Comparison of ENCODE assay signal across 16 cellular contexts in genomic region chrX:136057567-136057966, GRCh38.
DNase-seq lines count a peak whose midpoint lies in the region; ATAC-seq, FAIRE-seq and TF ChIP-seq lines count a peak whose summit lies in the region.
"Had no signal": no experiment of that assay in that cellular context is flagged by ENCODE, and none has a peak within 500 bp of the region (broad histone marks: within the 10 kb centered on the region; RNA-seq: fewer than 3 reads in every experiment).

No MANE protein-coding gene starts in this region.

- no peaks in the 10 kb centered on the region for H3K36me3 Mint-ChIP-seq in activated CD4-positive, alpha-beta T cell treated with anti-CD3 and anti-CD28 coated beads, Interleukin-2, amount 10 ng/mL, durations not matched to agents 7 days and 5 days (ENCODE audit: low read depth)
- H3K36me3 Mint-ChIP-seq in chondrocyte (ENCODE audit: low read depth) = no peaks in the 10 kb centered on the region
- H3K36me3 Mint-ChIP-seq: CD8-positive, alpha-beta memory T cell; IgD-negative memory B cell had no signal

- H3K4me1 ChIP-seq in pancreas = no peaks in the 10 kb centered on the region
- H3K4me1 ChIP-seq in uterus = no peaks in the 10 kb centered on the region

- no peaks in the 10 kb centered on the region for H3K36me3 ChIP-seq in pancreas
- H3K36me3 ChIP-seq in uterus = no peaks in the 10 kb centered on the region

- H3K4me1 Mint-ChIP-seq in activated CD4-positive, alpha-beta T cell treated with anti-CD3 and anti-CD28 coated beads, Interleukin-2, amount 10 ng/mL, durations not matched to agents 7 days and 5 days = peaks cover 20% of the 10 kb centered on the region
- peaks cover 54% of the 10 kb centered on the region for H3K4me1 Mint-ChIP-seq in chondrocyte (ENCODE audit: low read depth)
- H3K4me1 Mint-ChIP-seq: IgD-negative memory B cell had no signal

- POLR2A ChIA-PET in activated CD4-positive, alpha-beta T cell treated with anti-CD3 and anti-CD28 coated beads, Interleukin-2, amount 10 ng/mL, durations not matched to agents 7 days and 5 days (lab: Charles Lee) = no interaction called here

- WGBS in pancreas, 2 donors = 58 to 64% methylated on average over 4 of the region's 4 CpGs

- peak; percentile 56 for FAIRE-seq in pancreas (lab: Jason Lieb, UNC)
- FAIRE-seq: H54 had no signal

- intact Hi-C loops in pancreas (cut with DNase I) (no loop called here), uterus (cut with DNase I; ENCODE audit: low total_unique reads) (no loop called here)

- peaks cover 0 to 5% (median 0%) of the 10 kb centered on the region in 4 donors for H3K27me3 ChIP-seq in pancreas
- H3K27me3 ChIP-seq in uterus = no peaks in the 10 kb centered on the region

- H3K9me3 Mint-ChIP-seq in activated CD4-positive, alpha-beta T cell treated with anti-CD3 and anti-CD28 coated beads, Interleukin-2, amount 10 ng/mL, durations not matched to agents 7 days and 5 days = no peaks in the 10 kb centered on the region
- H3K9me3 Mint-ChIP-seq in chondrocyte (ENCODE audit: low read depth) = peaks cover 5% of the 10 kb centered on the region
- H3K9me3 Mint-ChIP-seq: CD8-positive, alpha-beta memory T cell; IgD-negative memory B cell had no signal

- no peaks in the 10 kb centered on the region for H3K27me3 Mint-ChIP-seq in activated CD4-positive, alpha-beta T cell treated with anti-CD3 and anti-CD28 coated beads, Interleukin-2, amount 10 ng/mL, durations not matched to agents 7 days and 5 days
- H3K27me3 Mint-ChIP-seq in chondrocyte (ENCODE audit: low read depth) = no peaks in the 10 kb centered on the region

- TF ChIP-seq CTCF in chondrocyte (IDR thresholded peaks at IDR 0.05) = no peak
- TF ChIP-seq CTCF in pancreas (IDR thresholded peaks at IDR 0.05) = no peak
- TF ChIP-seq CTCF in uterus (IDR thresholded peaks at IDR 0.05) = no peak

- H3K9me3 ChIP-seq in pancreas (no peaks in the 10 kb centered on the region), uterus (no peaks in the 10 kb centered on the region)

- H3K27ac Mint-ChIP-seq in activated CD4-positive, alpha-beta T cell treated with anti-CD3 and anti-CD28 coated beads, Interleukin-2, amount 10 ng/mL, durations not matched to agents 7 days and 5 days = peak overlapping the region; percentile 90
- H3K27ac Mint-ChIP-seq in chondrocyte (ENCODE audit: unreplicated experiment) = peak overlapping the region; percentile 95
- H3K27ac Mint-ChIP-seq: IgD-negative memory B cell had no signal

- H3K27ac ChIP-seq in pancreas (no peak overlapping the region), uterus (peak overlapping the region; percentile 84 to 91)
- H3K27ac ChIP-seq: 22Rv1 had no signal

- TF ChIP-seq POLR2A in uterus (IDR thresholded peaks at IDR 0.05) = no peak

- CTCF ChIA-PET in activated CD4-positive, alpha-beta T cell treated with anti-CD3 and anti-CD28 coated beads, Interleukin-2, amount 10 ng/mL, durations not matched to agents 7 days and 5 days (lab: Charles Lee) = interaction anchor here (1.8 kb wide), 1 partner anchor 11 kb away, joined by 4 read pairs; no protein-coding TSS in a partner anchor

- no peak overlapping the region for H3K4me3 Mint-ChIP-seq in activated CD4-positive, alpha-beta T cell treated with anti-CD3 and anti-CD28 coated beads, Interleukin-2, amount 10 ng/mL, durations not matched to agents 7 days and 5 days
- no peak overlapping the region for H3K4me3 Mint-ChIP-seq in chondrocyte (ENCODE audit: unreplicated experiment)
- H3K4me3 Mint-ChIP-seq: IgD-negative memory B cell had no signal

- DNase-seq in activated CD4-positive, alpha-beta T cell treated with anti-CD3 and anti-CD28 coated beads, Interleukin-2, amount 10 ng/mL, durations not matched to agents 7 days and 5 days = no peak
- no peak for DNase-seq in activated CD4-positive, alpha-beta T cell treated with anti-CD3 and anti-CD28 coated beads, Interleukin-2, amount 50 U/mL, for 1 hour
- DNase-seq in chondrocyte (ENCODE audit: low spot score) = no peak
- DNase-seq in pancreas = no peak
- no peak for DNase-seq in uterus
- DNase-seq in HuH-7.5 (ENCODE audit: low spot score) = no peak
- DNase-seq in T1000 (lab: John Stamatoyannopoulos, UW) = no peak
- DNase-seq: CD8-positive, alpha-beta memory T cell; NCI-H1436 treated with DMSO at 0.1 percent for 48 hours; NCI-H2081 treated with DMSO at 0.1 percent for 48 hours; NCI-H2227 treated with DMSO at 0.1 percent for 48 hours; NCI-H69 had no signal

- H3K4me3 ChIP-seq in pancreas (no peak overlapping the region), uterus (no peak overlapping the region)

- ATAC-seq in pancreas = no peak
- no peak for ATAC-seq in GM21360 (IDR thresholded peaks at IDR 0.05; ENCODE audit: unreplicated experiment)

Comparison
In these comparisons a context has a peak if more than half of its experiments do, and no peak if none do; other contexts are left out.
1. H3K27ac ChIP-seq: peak in uterus (2 of 2); none in pancreas (0 of 4).